Comparison of ENCODE assay signal across 8 cellular contexts in the genomic region with DNA sequence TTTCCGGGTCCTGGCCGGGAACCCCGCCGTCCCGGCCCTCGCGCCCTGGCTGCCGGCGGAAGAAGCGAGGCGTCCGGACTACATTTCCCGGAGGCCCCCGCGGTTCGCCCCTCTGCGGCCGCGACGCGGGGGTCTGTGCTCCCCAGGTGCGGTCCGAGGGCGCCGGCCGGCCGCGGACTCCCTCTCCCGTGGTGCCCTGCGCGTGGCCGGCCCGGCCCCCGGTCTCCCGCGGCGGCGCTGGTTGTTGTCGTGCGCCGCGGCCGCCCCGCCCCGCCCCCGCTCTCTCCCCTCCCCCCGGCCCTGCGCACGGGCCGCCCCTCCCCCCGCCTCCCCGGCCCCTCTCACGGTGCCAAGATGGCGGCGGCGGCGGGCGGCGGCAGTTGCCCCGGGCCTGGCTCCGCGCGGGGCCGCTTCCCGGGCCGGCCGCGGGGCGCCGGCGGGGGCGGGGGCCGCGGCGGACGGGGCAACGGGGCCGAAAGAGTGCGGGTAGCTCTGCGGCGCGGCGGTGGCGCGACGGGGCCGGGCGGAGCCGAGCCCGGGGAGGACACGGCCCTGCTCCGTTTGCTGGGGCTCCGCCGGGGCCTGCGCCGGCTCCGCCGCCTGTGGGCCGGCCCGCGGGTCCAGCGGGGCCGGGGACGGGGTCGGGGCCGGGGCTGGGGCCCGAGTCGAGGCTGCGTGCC. TPM values are rescaled to one million over a fixed set of nuclear protein-coding genes. Genes with fewer than 3 reads are reported as not detected.
DNase-seq lines count a peak whose midpoint lies in the region; ATAC-seq, FAIRE-seq and TF ChIP-seq lines count a peak whose summit lies in the region.

A gene with protein sequence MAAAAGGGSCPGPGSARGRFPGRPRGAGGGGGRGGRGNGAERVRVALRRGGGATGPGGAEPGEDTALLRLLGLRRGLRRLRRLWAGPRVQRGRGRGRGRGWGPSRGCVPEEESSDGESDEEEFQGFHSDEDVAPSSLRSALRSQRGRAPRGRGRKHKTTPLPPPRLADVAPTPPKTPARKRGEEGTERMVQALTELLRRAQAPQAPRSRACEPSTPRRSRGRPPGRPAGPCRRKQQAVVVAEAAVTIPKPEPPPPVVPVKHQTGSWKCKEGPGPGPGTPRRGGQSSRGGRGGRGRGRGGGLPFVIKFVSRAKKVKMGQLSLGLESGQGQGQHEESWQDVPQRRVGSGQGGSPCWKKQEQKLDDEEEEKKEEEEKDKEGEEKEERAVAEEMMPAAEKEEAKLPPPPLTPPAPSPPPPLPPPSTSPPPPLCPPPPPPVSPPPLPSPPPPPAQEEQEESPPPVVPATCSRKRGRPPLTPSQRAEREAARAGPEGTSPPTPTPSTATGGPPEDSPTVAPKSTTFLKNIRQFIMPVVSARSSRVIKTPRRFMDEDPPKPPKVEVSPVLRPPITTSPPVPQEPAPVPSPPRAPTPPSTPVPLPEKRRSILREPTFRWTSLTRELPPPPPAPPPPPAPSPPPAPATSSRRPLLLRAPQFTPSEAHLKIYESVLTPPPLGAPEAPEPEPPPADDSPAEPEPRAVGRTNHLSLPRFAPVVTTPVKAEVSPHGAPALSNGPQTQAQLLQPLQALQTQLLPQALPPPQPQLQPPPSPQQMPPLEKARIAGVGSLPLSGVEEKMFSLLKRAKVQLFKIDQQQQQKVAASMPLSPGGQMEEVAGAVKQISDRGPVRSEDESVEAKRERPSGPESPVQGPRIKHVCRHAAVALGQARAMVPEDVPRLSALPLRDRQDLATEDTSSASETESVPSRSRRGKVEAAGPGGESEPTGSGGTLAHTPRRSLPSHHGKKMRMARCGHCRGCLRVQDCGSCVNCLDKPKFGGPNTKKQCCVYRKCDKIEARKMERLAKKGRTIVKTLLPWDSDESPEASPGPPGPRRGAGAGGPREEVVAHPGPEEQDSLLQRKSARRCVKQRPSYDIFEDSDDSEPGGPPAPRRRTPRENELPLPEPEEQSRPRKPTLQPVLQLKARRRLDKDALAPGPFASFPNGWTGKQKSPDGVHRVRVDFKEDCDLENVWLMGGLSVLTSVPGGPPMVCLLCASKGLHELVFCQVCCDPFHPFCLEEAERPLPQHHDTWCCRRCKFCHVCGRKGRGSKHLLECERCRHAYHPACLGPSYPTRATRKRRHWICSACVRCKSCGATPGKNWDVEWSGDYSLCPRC (N-terminal part only) (plus strand): TSS at position 339 of the 680 bp plus-strand sequence. CDS start 16 bp downstream, at position 355.

- H2AFZ ChIP-seq in keratinocyte (ENCODE audit: control insufficient read depth, low read length) = peak within 1 kb of the TSS; percentile 86

- H3K27me3 Mint-ChIP-seq in HFFc6 (ENCODE audit: insufficient read depth) = peaks cover 3% of the 10 kb centered on the region; the same call in 1 of the 2 replicates

- peaks cover 22% of the 10 kb centered on the region for H3K4me1 ChIP-seq in keratinocyte (ENCODE audit: control insufficient read depth, extremely low read depth, insufficient read depth, low read length)

- TF ChIP-seq CTCF in HFFc6 (IDR thresholded peaks at IDR 0.05) (no peak), keratinocyte (optimal IDR thresholded peaks at IDR 0.05 in 1 of 3, IDR thresholded peaks at IDR 0.05 in 1 of 3, conservative IDR thresholded peaks at IDR 0.05 in 1 of 3; ENCODE audit: extremely low read depth in 1 of 3, insufficient read depth in 2 of 3, low read length in 3 of 3) (no peak)

- H3K36me3 ChIP-seq in keratinocyte (ENCODE audit: control insufficient read depth in 2 of 2, extremely low read depth in 1 of 2, insufficient read depth in 2 of 2, low read length in 2 of 2) = peaks cover 13 to 18% of the 10 kb centered on the region in 2 experiments

- H3K79me2 ChIP-seq in keratinocyte (ENCODE audit: control insufficient read depth, insufficient read depth, low read length) = peaks cover 41% of the 10 kb centered on the region

- H3K4me3 ChIP-seq in keratinocyte (ENCODE audit: control insufficient read depth in 2 of 3, extremely low read depth in 1 of 3, insufficient read depth in 2 of 3, low read depth in 1 of 3, low read length in 3 of 3) = peak within 1 kb of the TSS; percentile 86 to 92 (median 89)

- FAIRE-seq in keratinocyte (lab: Jason Lieb, UNC) = no peak

- no peaks in the 10 kb centered on the region for H3K27me3 ChIP-seq in keratinocyte (ENCODE audit: control insufficient read depth, extremely low read depth, insufficient read depth, low read length)

- no peaks in the 10 kb centered on the region for H3K9me1 ChIP-seq in keratinocyte (ENCODE audit: control insufficient read depth, extremely low read depth, insufficient read depth, low read length)

- H4K20me1 ChIP-seq in keratinocyte (ENCODE audit: control insufficient read depth, extremely low read depth, insufficient read depth, low read length) = peaks cover 4% of the 10 kb centered on the region

- peak within 1 kb of the TSS; percentile 96 for H3K4me2 ChIP-seq in keratinocyte (ENCODE audit: control insufficient read depth, extremely low read depth, insufficient read depth, low read depth, low read length)

- peak; percentile 6 for ATAC-seq in stimulated activated naive CD8-positive, alpha-beta T cell treated with anti-CD3 and anti-CD28 coated beads, Interleukin-15, Interleukin-2, amounts not matched to agents 100 U/mL and 50 U/mL, for 24 hours

- peak within 1 kb of the TSS; percentile 92 for H3K27ac Mint-ChIP-seq in HFFc6

- H3K36me3 Mint-ChIP-seq in HFFc6 (ENCODE audit: low read depth) = peaks cover 8% of the 10 kb centered on the region; the same call in 1 of the 2 replicates

- H3K9me3 ChIP-seq in keratinocyte (ENCODE audit: control insufficient read depth, low read depth, low read length) = no peaks in the 10 kb centered on the region

- in situ Hi-C loops in T47D (cut with HindIII; ENCODE audit: low pct_unique_long_range_greater_than_20kb, low sequenced_read_pairs) = no loop called here
- in situ Hi-C loops in G401 (cut with HindIII; ENCODE audit: low sequenced_read_pairs) = no loop called here

- dilution Hi-C loops in keratinocyte (cut with MboI; ENCODE audit: extremely low pct_ligation_motif_present, low sequenced_read_pairs) = no loop called here

- DNase-seq in GM04504 (ENCODE audit: low read depth) (peak; percentile 89), HFFc6 (peak; percentile 93), NCI-H748 (lab: John Stamatoyannopoulos, UW; ENCODE audit: unreplicated experiment) (peak; percentile 99), T47D (ENCODE audit: low read depth in 1 of 2, low spot score in 1 of 2) (peak; percentile 84 to 94), keratinocyte (ENCODE audit: low read depth, low spot score) (no peak), SKM-1 treated with dmso at 0.1 percent for 144 hours (lab: John Stamatoyannopoulos, UW; ENCODE audit: unreplicated experiment) (no peak), G401 (ENCODE audit: low spot score) (no peak)
- peak; percentile 95 for DNase-seq in stimulated activated naive CD8-positive, alpha-beta T cell treated with anti-CD3 and anti-CD28 coated beads, Interleukin-15, Interleukin-2, amounts not matched to agents 100 U/mL and 50 U/mL, for 24 hours

- peak within 1 kb of the TSS; percentile 95 for H3K4me3 Mint-ChIP-seq in HFFc6

- no peaks in the 10 kb centered on the region for H3K9me3 Mint-ChIP-seq in HFFc6

- peaks cover 22% of the 10 kb centered on the region for H3K4me1 Mint-ChIP-seq in HFFc6 (ENCODE audit: low read depth)

- peak within 1 kb of the TSS; percentile 58 for H3K27ac ChIP-seq in keratinocyte (ENCODE audit: control insufficient read depth, insufficient read depth, low read length)

- H3K9ac ChIP-seq in keratinocyte (ENCODE audit: control insufficient read depth, extremely low read depth, insufficient read depth, low read length) = peak within 1 kb of the TSS; percentile 85

RNA-seq across cellular contexts. Expression of the gene that starts here (rescaled TPM):
- 10 to 100 TPM; 20.1 to 24.4 (median 21.7) TPM for total RNA-seq in HFFc6 (2021; fragmentation: NEBNext Ultra II Directional; extraction: Animal tissue kit (Norgen Biotek cat#: 25700))
- 7.7 to 16.7 TPM (median 8.8 TPM) in 3 replicates for polyA plus RNA-seq in keratinocyte
- 20.0 TPM for polyA plus RNA-seq in keratinocyte (2011; ENCODE audit: low read depth)
- 6.0 and 9.8 TPM in 2 replicates for polyA plus RNA-seq in keratinocyte (2011; cell fraction: cytosol; rRNA removed)
- polyA plus RNA-seq in keratinocyte (2011; cell fraction: nucleus; rRNA removed) = 60.5 and 69.0 TPM in 2 replicates
- polyA plus RNA-seq in keratinocyte (2012; ENCODE audit: low replicate concordance) = 16.7 and 26.5 TPM in 2 replicates
- 8.3 to 36.9 TPM (median 11.2 TPM) in 3 replicates for polyA minus RNA-seq in keratinocyte
- 8.1 TPM for polyA minus RNA-seq in keratinocyte (2011; cell fraction: cytosol; rRNA and poly(A)+ RNA removed)
- 13.8 and 24.3 TPM in 2 replicates for polyA minus RNA-seq in keratinocyte (2011; cell fraction: nucleus; rRNA and poly(A)+ RNA removed)
- 2.5 and 4.6 TPM in 2 replicates for total RNA-seq in G401 (2014; rRNA removed; shearing (Covaris generic))

Comparison
In these comparisons a context has a peak if more than half of its experiments do, and no peak if none do; other contexts are left out.
1. DNase-seq: peak in GM04504 (single experiment), HFFc6 (single experiment), NCI-H748 (single experiment), T47D (2 of 2) and stimulated activated naive CD8-positive, alpha-beta T cell treated with anti-CD3 and anti-CD28 coated beads, Interleukin-15, Interleukin-2, amounts not matched to agents 100 U/mL and 50 U/mL, for 24 hours (single experiment); none in keratinocyte (single experiment), SKM-1 treated with dmso at 0.1 percent for 144 hours (single experiment) and G401 (single experiment).